In genomic region chr14:22536853-22537338, GRCh38 we compare ENCODE assay signal across 1 cellular context.
TF ChIP-seq lines count a peak whose summit lies in the region.

No MANE protein-coding gene starts in this region.

TF ChIP-seq in HEK293, 187 proteins besides CTCF, POLR2A, EP300 and RAD21 (continued from another document and continues in another):
- TF ChIP-seq ZBTB11 (tag by site-specific recombination; conservative IDR thresholded peaks at IDR 0.05; ENCODE audit: low read depth): no peak
- no peak for TF ChIP-seq SALL2 (tag by site-specific recombination; IDR thresholded peaks at IDR 0.05; ENCODE audit: borderline replicate concordance)
- TF ChIP-seq ZNF157 (tag by site-specific recombination; IDR thresholded peaks at IDR 0.05): no peak
- peak; percentile 79 for TF ChIP-seq ZNF518A (tag by site-specific recombination; conservative IDR thresholded peaks at IDR 0.05; ENCODE audit: low read depth)
- TF ChIP-seq ZNF692 (tag by site-specific recombination; IDR thresholded peaks at IDR 0.05): peak; percentile 64; the same call in 1 of the 2 replicates
- TF ChIP-seq ZBTB8A (tag by site-specific recombination; IDR thresholded peaks at IDR 0.05): no peak
- TF ChIP-seq PRDM2 (tag by site-specific recombination; IDR thresholded peaks at IDR 0.05; ENCODE audit: borderline replicate concordance): no peak
- TF ChIP-seq ZNF639 (tag by site-specific recombination; IDR thresholded peaks at IDR 0.05): peak; percentile 89
- peak; percentile 67; the same call in 1 of the 2 replicates for TF ChIP-seq TRIM28 (IDR thresholded peaks at IDR 0.05; ENCODE audit: borderline replicate concordance, low read length)
- TF ChIP-seq ZNF76 (tag by site-specific recombination; IDR thresholded peaks at IDR 0.05; ENCODE audit: borderline replicate concordance, low read depth): no peak
- no peak for TF ChIP-seq ZNF18 (tag by site-specific recombination; IDR thresholded peaks at IDR 0.05)
- no peak for TF ChIP-seq ZNF580 (tag by site-specific recombination; IDR thresholded peaks at IDR 0.05)
- TF ChIP-seq ZNF37A (tag by site-specific recombination; IDR thresholded peaks at IDR 0.05): no peak
- TF ChIP-seq HOXA7 (CRISPR knock-in tag; IDR thresholded peaks at IDR 0.05; ENCODE audit: borderline replicate concordance): no peak
- TF ChIP-seq GLI2 (tag by site-specific recombination; IDR thresholded peaks at IDR 0.05; ENCODE audit: borderline replicate concordance, low read depth): no peak
- peak; percentile 82 for TF ChIP-seq KLF17 (tag by site-specific recombination; IDR thresholded peaks at IDR 0.05)
- no peak for TF ChIP-seq ZNF544 (tag by site-specific recombination; IDR thresholded peaks at IDR 0.05)
- no peak for TF ChIP-seq ZNF549 (tag by site-specific recombination; IDR thresholded peaks at IDR 0.05)
- TF ChIP-seq ZNF677 (tag by site-specific recombination; IDR thresholded peaks at IDR 0.05): no peak
- no peak for TF ChIP-seq ZNF10 (tag by site-specific recombination; IDR thresholded peaks at IDR 0.05)
- TF ChIP-seq BCL11A (tag by site-specific recombination; IDR thresholded peaks at IDR 0.05; ENCODE audit: low read depth): no peak
- no peak for TF ChIP-seq ZBTB26 (tag by site-specific recombination; optimal IDR thresholded peaks at IDR 0.05)
- no peak for TF ChIP-seq ZNF214 (tag by site-specific recombination; IDR thresholded peaks at IDR 0.05; ENCODE audit: borderline replicate concordance)
- TF ChIP-seq ELK4 (IDR thresholded peaks at IDR 0.05; ENCODE audit: borderline replicate concordance, low read depth, low read length): no peak
- no peak for TF ChIP-seq ZNF596 (tag by site-specific recombination; IDR thresholded peaks at IDR 0.05)
- peak; percentile 92 for TF ChIP-seq ZNF324 (tag by site-specific recombination; IDR thresholded peaks at IDR 0.05)
